18 cellular contexts compared by ENCODE assay signal in genomic region chr1:90143522-90144050, GRCh38.
A peak's percentile ranks its signal among the peaks of the same experiment; 100 is the strongest.
DNase-seq lines count a peak whose midpoint lies in the region; ATAC-seq and TF ChIP-seq lines count a peak whose summit lies in the region.
"Had no signal": no experiment of that assay in that cellular context is flagged by ENCODE, and none has a peak within 500 bp of the region (broad histone marks: within the 10 kb centered on the region; RNA-seq: fewer than 3 reads in every experiment).

No MANE protein-coding gene starts in this region.

- no peak for TF ChIP-seq CTCF in chondrocyte (IDR thresholded peaks at IDR 0.05)

- H3K4me3 Mint-ChIP-seq in chondrocyte (ENCODE audit: unreplicated experiment) = no peak overlapping the region
- H3K4me3 Mint-ChIP-seq: CD14-positive monocyte; CD4-positive, alpha-beta memory T cell; GM23338; IgD-negative memory B cell had no signal

- no peak overlapping the region for H3K27ac Mint-ChIP-seq in chondrocyte (ENCODE audit: unreplicated experiment)
- H3K27ac Mint-ChIP-seq: CD4-positive, alpha-beta memory T cell; GM23338; IgD-negative memory B cell had no signal

- H3K36me3 Mint-ChIP-seq in chondrocyte (ENCODE audit: low read depth) = no peaks in the 10 kb centered on the region
- H3K36me3 Mint-ChIP-seq: CD14-positive monocyte; CD4-positive, alpha-beta memory T cell had no signal

- DNase-seq in D341Med (ENCODE audit: low spot score) (peak; percentile 60), DMS 273 (lab: John Stamatoyannopoulos, UW; ENCODE audit: unreplicated experiment) (peak; percentile 74), NCI-H446 treated with DMSO at 0.1 percent for 48 hours (lab: John Stamatoyannopoulos, UW) (peak; percentile 48), NCI-H82 (lab: John Stamatoyannopoulos, UW) (peak; percentile 100), RKO (ENCODE audit: low spot score) (no peak), chondrocyte (ENCODE audit: low spot score) (no peak), NCI-H748 treated with DMSO at 0.1 percent for 48 hours (lab: John Stamatoyannopoulos, UW) (no peak)
- DNase-seq: CD4-positive, alpha-beta memory T cell; DMS153; DMS79; GDM1; HCEC 1CT; KBM-7 had no signal

- ATAC-seq in HG03095 (IDR thresholded peaks at IDR 0.05; ENCODE audit: unreplicated experiment) = no peak
- ATAC-seq: GM23338, HepG2 had no signal

- peaks cover 3% of the 10 kb centered on the region for H3K27me3 Mint-ChIP-seq in chondrocyte (ENCODE audit: low read depth)

- peaks cover 5% of the 10 kb centered on the region for H3K9me3 Mint-ChIP-seq in chondrocyte (ENCODE audit: low read depth)

- H3K4me1 Mint-ChIP-seq in chondrocyte (ENCODE audit: low read depth) = no peaks in the 10 kb centered on the region
- H3K4me1 Mint-ChIP-seq: CD14-positive monocyte; CD4-positive, alpha-beta memory T cell; GM23338; IgD-negative memory B cell had no signal

Comparison
In these comparisons a context has a peak if more than half of its experiments do, and no peak if none do; other contexts are left out.
1. DNase-seq: peak in D341Med (single experiment), DMS 273 (single experiment), NCI-H446 treated with DMSO at 0.1 percent for 48 hours (single experiment) and NCI-H82 (single experiment); none in RKO (single experiment), chondrocyte (single experiment) and NCI-H748 treated with DMSO at 0.1 percent for 48 hours (single experiment).